11 cellular contexts compared by ENCODE assay signal in genomic region chr11:134394311-134394710, GRCh38. TPM values are rescaled to one million over a fixed set of nuclear protein-coding genes. Genes with fewer than 3 reads are reported as not detected.
DNase-seq lines count a peak whose midpoint lies in the region; TF ChIP-seq lines count a peak whose summit lies in the region.
"Had no signal": no experiment of that assay in that cellular context is flagged by ENCODE, and none has a peak within 500 bp of the region (broad histone marks: within the 10 kb centered on the region; RNA-seq: fewer than 3 reads in every experiment).

No MANE protein-coding gene starts in this region.

- H3K4me1 ChIP-seq in effector memory CD4-positive, alpha-beta T cell (ENCODE audit: control insufficient read depth, insufficient read depth, low read length, poor library complexity, severe bottlenecking), result no peaks in the 10 kb centered on the region

- H3K36me3 ChIP-seq in effector memory CD4-positive, alpha-beta T cell (ENCODE audit: control insufficient read depth, insufficient read depth, low read length), result no peaks in the 10 kb centered on the region

- no peaks in the 10 kb centered on the region for H3K27me3 ChIP-seq in layer of hippocampus (ENCODE audit: control insufficient read depth, insufficient read depth, low read length)
- no peaks in the 10 kb centered on the region for H3K27me3 ChIP-seq in effector memory CD4-positive, alpha-beta T cell (replicated peaks; ENCODE audit: control insufficient read depth, insufficient read depth, low read length, poor library complexity, severe bottlenecking)

- no peak overlapping the region for H3K4me3 ChIP-seq in effector memory CD4-positive, alpha-beta T cell (ENCODE audit: insufficient read depth, low read depth, low read length, poor library complexity, severe bottlenecking)
- H3K4me3 ChIP-seq: GM12878 had no signal

- no peaks in the 10 kb centered on the region for H3K9me3 ChIP-seq in effector memory CD4-positive, alpha-beta T cell (ENCODE audit: control insufficient read depth, low read length)

- DNase-seq in NCI-H774 (lab: John Stamatoyannopoulos, UW) (no peak), dedifferentiated amniotic fluid mesenchymal stem cell (ENCODE audit: extremely low spot score) (no peak)
- no peak for DNase-seq in effector memory CD4-positive, alpha-beta T cell
- DNase-seq: CD4-positive, alpha-beta T cell; DMS 273 treated with DMSO at 0.1 percent for 48 hours had no signal

- no peak for TF ChIP-seq CTCF in VCaP (conservative IDR thresholded peaks at IDR 0.05)

- H3K27ac ChIP-seq in VCaP (peak overlapping the region; percentile 25; the same call in 1 of the 2 replicates), cingulate gyrus (ENCODE audit: low read depth, low read length) (peak overlapping the region; percentile 19), layer of hippocampus (ENCODE audit: low read depth, low read length) (peak overlapping the region; percentile 57), temporal lobe (ENCODE audit: low read depth, low read length) (peak overlapping the region; percentile 69)
- no peak overlapping the region for H3K27ac ChIP-seq in effector memory CD4-positive, alpha-beta T cell (ENCODE audit: insufficient read depth, low read length, poor library complexity, severe bottlenecking)

RNA-seq across cellular contexts. Expression of gene B3GAT1, which starts 17.7 kb away (rescaled TPM):
- total RNA-seq in temporal lobe, result 60.2 TPM
- total RNA-seq: B cell had no signal
